ENCODE assay signal across 8 cellular contexts in genomic region chr22:46116491-46116958, GRCh38. TPM values are rescaled to one million over a fixed set of nuclear protein-coding genes. Genes with fewer than 3 reads are reported as not detected.
DNase-seq lines count a peak whose midpoint lies in the region; ATAC-seq, FAIRE-seq and TF ChIP-seq lines count a peak whose summit lies in the region.

No MANE protein-coding gene starts in this region.

- peaks cover 20% of the 10 kb centered on the region for H3K4me1 Mint-ChIP-seq in dendritic cell treated with granulocyte-macrophage colony-stimulating factor and Interleukin-4, amounts not matched to agents 40 ng/mL and 50 ng/mL, for 4 days (ENCODE audit: low read depth)

- intact Hi-C loops in dendritic cell treated with granulocyte-macrophage colony-stimulating factor and Interleukin-4, amounts not matched to agents 40 ng/mL and 50 ng/mL, for 4 days (cut with micrococcal nuclease), result loop anchor here (1.0 to 5.0 kb wide), 2 partner anchors 121 to 469 kb away; no protein-coding TSS in a partner anchor
- intact Hi-C loops in right lobe of liver (cut with DNase I), result loop anchor here in 1 of 2 donors (5.0 kb wide), 1 partner anchor 109 kb away; no protein-coding TSS in a partner anchor

- no peak overlapping the region for H3K4me3 Mint-ChIP-seq in dendritic cell treated with granulocyte-macrophage colony-stimulating factor and Interleukin-4, amounts not matched to agents 40 ng/mL and 50 ng/mL, for 4 days

- DNase-seq in CD1c-positive myeloid dendritic cell (ENCODE audit: extremely low spot score) (peak; percentile 91), H54 (ENCODE audit: insufficient read length, low spot score) (peak; percentile 79), NCI-H524 treated with DMSO at 0.1 percent for 48 hours (lab: John Stamatoyannopoulos, UW) (peak; percentile 38), right lobe of liver (peak; percentile 94 to 96 (median 95))
- peak; percentile 87 to 88 for DNase-seq in activated CD4-positive, alpha-beta T cell treated with anti-CD3 and anti-CD28 coated beads, Interleukin-2, amount 50 U/mL, for 48 hours
- peak; percentile 82 for DNase-seq in stimulated activated CD4-positive, alpha-beta T cell treated with anti-CD3 and anti-CD28 coated beads, Interleukin-4, amount 100 ng/mL, for 24 hours

- peaks cover 0 to 17% (median 3%) of the 10 kb centered on the region in 4 donors for H3K4me1 ChIP-seq in right lobe of liver

- peaks cover 0 to 20% (median 9%) of the 10 kb centered on the region in 4 donors for H3K36me3 ChIP-seq in right lobe of liver

- no peak for FAIRE-seq in H54 (lab: Jason Lieb, UNC)

- 0% methylated on average over 11 of the region's 28 CpGs for WGBS in right lobe of liver (ENCODE audit: insufficient coverage, low coverage, low lambda C conversion rate, missing lambda C conversion rate)

- H3K4me3 ChIP-seq in right lobe of liver, result no peak overlapping the region

- no peak for TF ChIP-seq POLR2A in H54 (IDR thresholded peaks at IDR 0.05; ENCODE audit: low read depth, low read length)
- TF ChIP-seq POLR2A in right lobe of liver (IDR thresholded peaks at IDR 0.05), result no peak

- TF ChIP-seq CTCF in right lobe of liver (IDR thresholded peaks at IDR 0.05), result peak in 3 of 4 donors; percentile 73 to 93 (median 82)

- H3K27me3 Mint-ChIP-seq in dendritic cell treated with granulocyte-macrophage colony-stimulating factor and Interleukin-4, amounts not matched to agents 40 ng/mL and 50 ng/mL, for 4 days, result peaks cover 9% of the 10 kb centered on the region

- H3K27ac ChIP-seq in right lobe of liver, result no peak overlapping the region

- ATAC-seq in right lobe of liver, result peak; percentile 86 to 93 (median 88)
- no peak for ATAC-seq in GM19328 (IDR thresholded peaks at IDR 0.05; ENCODE audit: unreplicated experiment)

- peaks cover 38% of the 10 kb centered on the region for H3K36me3 Mint-ChIP-seq in dendritic cell treated with granulocyte-macrophage colony-stimulating factor and Interleukin-4, amounts not matched to agents 40 ng/mL and 50 ng/mL, for 4 days (ENCODE audit: low read depth)

- H3K9me3 Mint-ChIP-seq in dendritic cell treated with granulocyte-macrophage colony-stimulating factor and Interleukin-4, amounts not matched to agents 40 ng/mL and 50 ng/mL, for 4 days, result no peaks in the 10 kb centered on the region

- H3K9me3 ChIP-seq in right lobe of liver, result no peaks in the 10 kb centered on the region

- H3K27ac Mint-ChIP-seq in dendritic cell treated with granulocyte-macrophage colony-stimulating factor and Interleukin-4, amounts not matched to agents 40 ng/mL and 50 ng/mL, for 4 days, result peak overlapping the region; percentile 43

- no peaks in the 10 kb centered on the region for H3K27me3 ChIP-seq in right lobe of liver

RNA-seq across cellular contexts. Expression of gene PPARA, which starts 33.8 kb away (rescaled TPM):
- total RNA-seq in right lobe of liver, result 100 to 1,000 TPM in 3 of 6 experiments, 10 to 100 TPM in 3; 64.4 to 152 (median 95.1) TPM

Comparison
In these comparisons a context has a peak if more than half of its experiments do, and no peak if none do; other contexts are left out.
1. DNase-seq: peak in every context shown above with its lines; median percentile 95 in right lobe of liver; 91 in CD1c-positive myeloid dendritic cell; 88 in activated CD4-positive, alpha-beta T cell treated with anti-CD3 and anti-CD28 coated beads, Interleukin-2, amount 50 U/mL, for 48 hours; 82 in stimulated activated CD4-positive, alpha-beta T cell treated with anti-CD3 and anti-CD28 coated beads, Interleukin-4, amount 100 ng/mL, for 24 hours; 79 in H54; 38 in NCI-H524 treated with DMSO at 0.1 percent for 48 hours.